In genomic region chr2:216695401-216695821, GRCh38 we compare ENCODE assay signal across 8 cellular contexts. TPM values are rescaled to one million over a fixed set of nuclear protein-coding genes. Genes with fewer than 3 reads are reported as not detected.
DNase-seq lines count a peak whose midpoint lies in the region; TF ChIP-seq lines count a peak whose summit lies in the region.

TSS of gene IGFBP5 (minus strand) at chr2:216695549. CDS start at chr2:216694775, 774 bp downstream.

- H3K9ac ChIP-seq in iPS-15b (ENCODE audit: low read depth, low read length), result no peak within 1 kb of the TSS

- H3K4me1 Mint-ChIP-seq in MCF 10A (ENCODE audit: insufficient read depth, unreplicated experiment), result peaks cover 33% of the 10 kb centered on the region

- H3K36me3 Mint-ChIP-seq in MCF 10A (ENCODE audit: insufficient read depth, unreplicated experiment), result no peaks in the 10 kb centered on the region

- H3K4me3 Mint-ChIP-seq in MCF 10A (ENCODE audit: unreplicated experiment), result no peak within 1 kb of the TSS

- no peaks in the 10 kb centered on the region for H3K27me3 Mint-ChIP-seq in MCF 10A (ENCODE audit: insufficient read depth, unreplicated experiment)

- no peaks in the 10 kb centered on the region for H3K36me3 ChIP-seq in iPS-15b (ENCODE audit: control insufficient read depth, insufficient read depth, low read length)

- CTCF ChIA-PET in MCF 10A (lab: Yijun Ruan, JAX), result interaction anchor here (0.6 to 6.4 kb wide), 23 partner anchors 12 to 1044 kb away, joined by 3 to 62 read pairs (median 4); no protein-coding TSS in a partner anchor

- no peaks in the 10 kb centered on the region for H3K9me3 ChIP-seq in iPS-15b (ENCODE audit: control insufficient read depth, insufficient read depth, low read length)

- no peak for TF ChIP-seq CTCF in MCF 10A (IDR thresholded peaks at IDR 0.05; ENCODE audit: unreplicated experiment)

- peaks cover 4% of the 10 kb centered on the region for H3K4me1 ChIP-seq in iPS-15b (ENCODE audit: control insufficient read depth, insufficient read depth, low read length)

- no TSS peak for BruUV-seq in MCF 10A (replicated peaks; lab: Mats Ljungman, UMichigan)

- peak within 1 kb of the TSS; percentile 44 for H3K4me3 ChIP-seq in iPS-15b (ENCODE audit: low read depth, low read length)

- DNase-seq in ELF-1 (ENCODE audit: low read depth, low spot score), result peak; percentile 68
- peak; percentile 67 for DNase-seq in NCI-H2196 treated with DMSO at 0.1 percent for 48 hours (lab: John Stamatoyannopoulos, UW; ENCODE audit: unreplicated experiment)
- peak; percentile 85 for DNase-seq in MCF 10A (ENCODE audit: unreplicated experiment)
- DNase-seq in retina, result peak; percentile 72
- no peak for DNase-seq in stimulated activated CD4-positive, alpha-beta T cell treated with anti-CD3 and anti-CD28 coated beads, Interleukin-1b, Interleukin-23, amount 100 ng/mL, for 48 hours
- DNase-seq in NOMO-1 treated with dmso at 0.1 percent for 144 hours (lab: John Stamatoyannopoulos, UW; ENCODE audit: unreplicated experiment), result no peak
- no peak for DNase-seq in foreskin melanocyte

- peaks cover 38% of the 10 kb centered on the region for H3K27me3 ChIP-seq in iPS-15b (ENCODE audit: control insufficient read depth, insufficient read depth, low read length)

- H3K27ac Mint-ChIP-seq in MCF 10A (ENCODE audit: low read depth, unreplicated experiment), result peak within 1 kb of the TSS; percentile 25

- intact Hi-C loops in MCF 10A (cut with micrococcal nuclease), result loop anchor here (5.0 kb wide), 1 partner anchor 82 kb away; no protein-coding TSS in a partner anchor

- no peaks in the 10 kb centered on the region for H3K9me3 Mint-ChIP-seq in MCF 10A (ENCODE audit: unreplicated experiment)

- POLR2A ChIA-PET in MCF 10A (lab: Yijun Ruan, JAX), result interaction anchor here (0.6 kb wide), 1 partner anchor 165 kb away, joined by 3 read pairs; no protein-coding TSS in a partner anchor

RNA-seq across cellular contexts. Expression of gene IGFBP5, which starts in this region (rescaled TPM):
- not detected in 2 replicates for total RNA-seq in MCF 10A (2022)

Comparison
In these comparisons a context has a peak if more than half of its experiments do, and no peak if none do; other contexts are left out.
1. Peak in DNase-seq in MCF 10A; RNA of the gene not detected or under 1 TPM.
2. DNase-seq: peak in ELF-1 (single experiment), NCI-H2196 treated with DMSO at 0.1 percent for 48 hours (single experiment) and retina (single experiment); none in stimulated activated CD4-positive, alpha-beta T cell treated with anti-CD3 and anti-CD28 coated beads, Interleukin-1b, Interleukin-23, amount 100 ng/mL, for 48 hours (single experiment), NOMO-1 treated with dmso at 0.1 percent for 144 hours (single experiment) and foreskin melanocyte (single experiment).